In genomic region chr3:114213669-114214541, GRCh38 we compare ENCODE assay signal across 8 cellular contexts. TPM values are rescaled to one million over a fixed set of nuclear protein-coding genes. Genes with fewer than 3 reads are reported as not detected.
A peak's percentile ranks its signal among the peaks of the same experiment; 100 is the strongest.
DNase-seq lines count a peak whose midpoint lies in the region; ATAC-seq and TF ChIP-seq lines count a peak whose summit lies in the region.

No MANE protein-coding gene starts in this region.

- no peaks in the 10 kb centered on the region for H3K4me1 Mint-ChIP-seq in HFFc6 (ENCODE audit: low read depth)
- H3K4me1 Mint-ChIP-seq in activated CD8-positive, alpha-beta T cell treated with anti-CD3 and anti-CD28 coated beads for 36 hours (ENCODE audit: low read depth), result peaks cover 21% of the 10 kb centered on the region

- TF ChIP-seq CTCF in HFFc6 (IDR thresholded peaks at IDR 0.05), result peak; percentile 40; the same call in 1 of the 2 replicates
- TF ChIP-seq CTCF in activated CD8-positive, alpha-beta T cell treated with anti-CD3 and anti-CD28 coated beads for 36 hours (IDR thresholded peaks at IDR 0.05), result no peak

- DNase-seq in HFFc6 (peak; percentile 97), NCI-H1436 treated with DMSO at 0.1 percent for 48 hours (lab: John Stamatoyannopoulos, UW) (peak; percentile 22), fibroblast of gingiva (ENCODE audit: low read depth) (peak; percentile 56), LoVo (ENCODE audit: low spot score) (no peak), NCI-H2029 (lab: John Stamatoyannopoulos, UW) (no peak)
- DNase-seq in activated CD8-positive, alpha-beta T cell treated with anti-CD3 and anti-CD28 coated beads for 36 hours, result peak; percentile 88

- intact Hi-C loops in activated CD8-positive, alpha-beta T cell treated with anti-CD3 and anti-CD28 coated beads for 36 hours (cut with micrococcal nuclease), result loop anchor here (5.0 kb wide), 2 partner anchors 62 to 203 kb away; no protein-coding TSS in a partner anchor

- no peaks in the 10 kb centered on the region for H3K9me3 Mint-ChIP-seq in HFFc6
- H3K9me3 Mint-ChIP-seq in activated CD8-positive, alpha-beta T cell treated with anti-CD3 and anti-CD28 coated beads for 36 hours, result peaks cover 9% of the 10 kb centered on the region

- H3K4me1 ChIP-seq in rectal smooth muscle tissue (ENCODE audit: control insufficient read depth, insufficient read depth, low read length), result no peaks in the 10 kb centered on the region

- POLR2A ChIA-PET in activated CD8-positive, alpha-beta T cell treated with anti-CD3 and anti-CD28 coated beads for 36 hours (lab: Charles Lee), result interaction anchor here (0.6 to 7.9 kb wide), 24 partner anchors 9 to 469 kb away, joined by 3 to 159 read pairs (median 4); partner anchors contain the start of genes TIGIT and ZNF80

- H3K36me3 Mint-ChIP-seq in HFFc6 (ENCODE audit: low read depth), result no peaks in the 10 kb centered on the region
- peaks cover 3% of the 10 kb centered on the region for H3K36me3 Mint-ChIP-seq in activated CD8-positive, alpha-beta T cell treated with anti-CD3 and anti-CD28 coated beads for 36 hours (ENCODE audit: low read depth)

- peak overlapping the region; percentile 29 for H3K4me3 ChIP-seq in rectal smooth muscle tissue (ENCODE audit: low read length)

- CTCF ChIA-PET in activated CD8-positive, alpha-beta T cell treated with anti-CD3 and anti-CD28 coated beads for 36 hours (lab: Charles Lee), result interaction anchor here (0.5 to 3.1 kb wide), 20 partner anchors 9 to 209 kb away, joined by 3 to 26 read pairs (median 4); partner anchors contain the start of genes DRD3 and TIGIT

- no peak overlapping the region for H3K9ac ChIP-seq in rectal smooth muscle tissue (ENCODE audit: low read length)

- no peak overlapping the region for H3K27ac Mint-ChIP-seq in HFFc6
- no peak overlapping the region for H3K27ac Mint-ChIP-seq in activated CD8-positive, alpha-beta T cell treated with anti-CD3 and anti-CD28 coated beads for 36 hours

- H3K4me3 Mint-ChIP-seq in HFFc6, result no peak overlapping the region
- no peak overlapping the region for H3K4me3 Mint-ChIP-seq in activated CD8-positive, alpha-beta T cell treated with anti-CD3 and anti-CD28 coated beads for 36 hours

- peaks cover 14% of the 10 kb centered on the region for H3K27me3 Mint-ChIP-seq in HFFc6 (ENCODE audit: insufficient read depth)
- H3K27me3 Mint-ChIP-seq in activated CD8-positive, alpha-beta T cell treated with anti-CD3 and anti-CD28 coated beads for 36 hours, result no peaks in the 10 kb centered on the region

- peak; percentile 82 for ATAC-seq in GM18505 (IDR thresholded peaks at IDR 0.05; ENCODE audit: unreplicated experiment)
- ATAC-seq in activated CD8-positive, alpha-beta T cell treated with anti-CD3 and anti-CD28 coated beads for 36 hours, result peak; percentile 68

- H3K27me3 ChIP-seq in rectal smooth muscle tissue (ENCODE audit: control insufficient read depth, insufficient read depth, low read length), result no peaks in the 10 kb centered on the region

- no peak overlapping the region for H3K27ac ChIP-seq in rectal smooth muscle tissue (ENCODE audit: low read depth, low read length)

- no peak for TF ChIP-seq POLR2A in GM18505 (IDR thresholded peaks at IDR 0.05; ENCODE audit: borderline replicate concordance, extremely low read depth, insufficient read depth, insufficient read length)

- no peaks in the 10 kb centered on the region for H3K36me3 ChIP-seq in rectal smooth muscle tissue (ENCODE audit: control insufficient read depth, insufficient read depth, low read length)

RNA-seq across cellular contexts. Expression of gene ZNF80, which starts 23.5 kb away (rescaled TPM):
- not detected for total RNA-seq in HFFc6 (2021; fragmentation: NEBNext Ultra II Directional; extraction: Animal tissue kit (Norgen Biotek cat#: 25700))
- total RNA-seq in activated CD8-positive, alpha-beta T cell treated with anti-CD3 and anti-CD28 coated beads for 36 hours, result 1 to 10 TPM; 1.8 to 2.3 TPM

RNA-seq across cellular contexts. Expression of gene DRD3, which starts 35.1 kb away (rescaled TPM):
- not detected for total RNA-seq in HFFc6 (2021; fragmentation: NEBNext Ultra II Directional; extraction: Animal tissue kit (Norgen Biotek cat#: 25700))
- total RNA-seq in activated CD8-positive, alpha-beta T cell treated with anti-CD3 and anti-CD28 coated beads for 36 hours, result not detected

Comparison
In these comparisons a context has a peak if more than half of its experiments do, and no peak if none do; other contexts are left out.
1. DNase-seq: peak in HFFc6 (single experiment), NCI-H1436 treated with DMSO at 0.1 percent for 48 hours (single experiment), activated CD8-positive, alpha-beta T cell treated with anti-CD3 and anti-CD28 coated beads for 36 hours (single experiment) and fibroblast of gingiva (single experiment); none in LoVo (single experiment) and NCI-H2029 (single experiment).